In the genomic region with DNA sequence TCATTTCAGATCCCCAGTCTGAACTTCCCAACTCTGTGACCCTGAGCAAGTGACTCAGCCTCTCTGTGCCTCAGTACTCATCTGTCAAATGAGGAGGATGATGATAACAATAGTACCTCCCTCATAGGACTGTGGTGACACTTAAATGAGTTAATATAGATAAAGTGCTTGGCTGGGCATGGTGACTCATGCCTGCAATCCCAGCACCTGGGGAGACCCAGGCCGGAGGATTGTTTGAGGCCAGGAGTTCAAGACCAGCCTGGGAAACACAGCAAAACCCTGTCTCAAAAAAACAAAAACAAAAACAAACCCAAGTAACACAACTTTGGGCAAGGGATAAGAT, we compare ENCODE assay signal across 8 cellular contexts. TPM values are rescaled to one million over a fixed set of nuclear protein-coding genes. Genes with fewer than 3 reads are reported as not detected.
A peak's percentile ranks its signal among the peaks of the same experiment; 100 is the strongest.
DNase-seq lines count a peak whose midpoint lies in the region; ATAC-seq and TF ChIP-seq lines count a peak whose summit lies in the region.

No MANE protein-coding gene starts in this region.

- no peaks in the 10 kb centered on the region for H3K27me3 ChIP-seq in gastrocnemius medialis

- peaks cover 7 to 20% of the 10 kb centered on the region in 2 donors for H3K4me1 ChIP-seq in gastrocnemius medialis

- H3K4me3 ChIP-seq in gastrocnemius medialis, result no peak overlapping the region

- DNase-seq in ELR (ENCODE audit: low read depth) (peak; percentile 71), NAMALWA (ENCODE audit: low spot score) (peak; percentile 34), gastrocnemius medialis (no peak), DMS 273 treated with DMSO at 0.1 percent for 48 hours (lab: John Stamatoyannopoulos, UW) (no peak), hippocampal formation (lab: John Stamatoyannopoulos, UW) (no peak), NCI-H774 (lab: John Stamatoyannopoulos, UW) (no peak), NCI-H526 treated with DMSO at 0.1 percent for 48 hours (lab: John Stamatoyannopoulos, UW) (no peak)
- peak; percentile 59 for DNase-seq in activated naive CD4-positive, alpha-beta T cell treated with anti-CD3 and anti-CD28 coated beads, Interleukin-2, amount 50 U/mL, for 16 hours

- peak overlapping the region in 3 of 4 donors; percentile 50 to 70 (median 61) for H3K27ac ChIP-seq in gastrocnemius medialis

- H3K36me3 ChIP-seq in gastrocnemius medialis, result no peaks in the 10 kb centered on the region

- H3K9me3 ChIP-seq in gastrocnemius medialis, result no peaks in the 10 kb centered on the region

- TF ChIP-seq POLR2A in gastrocnemius medialis (IDR thresholded peaks at IDR 0.05), result no peak

- intact Hi-C loops in gastrocnemius medialis (cut with DNase I; ENCODE audit: low total_unique reads), result no loop called here

- TF ChIP-seq CTCF in gastrocnemius medialis (IDR thresholded peaks at IDR 0.05 in 4 of 5, conservative IDR thresholded peaks at IDR 0.05 in 1 of 5), result no peak

- in situ Hi-C loops in gastrocnemius medialis (cut with MboI; ENCODE audit: low sequenced_read_pairs in 4 of 4), result no loop called here

- no peak for ATAC-seq in gastrocnemius medialis

RNA-seq across cellular contexts. Expression of gene ECE1, which starts 4.8 kb away (rescaled TPM):
- 10 to 100 TPM; 17.1 to 39.9 (median 26.7) TPM for total RNA-seq in gastrocnemius medialis

Comparison
In these comparisons a context has a peak if more than half of its experiments do, and no peak if none do; other contexts are left out.
1. DNase-seq: peak in ELR (single experiment), NAMALWA (single experiment) and activated naive CD4-positive, alpha-beta T cell treated with anti-CD3 and anti-CD28 coated beads, Interleukin-2, amount 50 U/mL, for 16 hours (single experiment); none in gastrocnemius medialis (0 of 2), DMS 273 treated with DMSO at 0.1 percent for 48 hours (single experiment), hippocampal formation (0 of 2), NCI-H774 (single experiment) and NCI-H526 treated with DMSO at 0.1 percent for 48 hours (single experiment).